26 cellular contexts compared by ENCODE assay signal in genomic region chr20:6614836-6615235, GRCh38.
A peak's percentile ranks its signal among the peaks of the same experiment; 100 is the strongest.
DNase-seq lines count a peak whose midpoint lies in the region; ATAC-seq, FAIRE-seq and TF ChIP-seq lines count a peak whose summit lies in the region.
"Had no signal": no experiment of that assay in that cellular context is flagged by ENCODE, and none has a peak within 500 bp of the region (broad histone marks: within the 10 kb centered on the region; RNA-seq: fewer than 3 reads in every experiment).

No MANE protein-coding gene starts in this region.

- H3K27ac ChIP-seq in GM12878 (ENCODE audit: control insufficient read depth, insufficient read depth): no peak overlapping the region
- H3K27ac ChIP-seq: 22Rv1, C4-2B, HL-60, KMS-11, SJSA1 had no signal

- no peak for DNase-seq in GM12878 (ENCODE audit: low read depth, low spot score)
- DNase-seq in stimulated activated effector memory CD8-positive, alpha-beta T cell treated with anti-CD3 and anti-CD28 coated beads, Interleukin-12 subunit alpha, Interleukin-12 subunit beta, amount 100 ng/mL, for 72 hours (ENCODE audit: low spot score in 2 of 2): no peak
- DNase-seq in activated T-cell treated with anti-CD3 and anti-CD28 coated beads, Interleukin-2, amount 50 U/mL, for 4 hours: no peak
- DNase-seq: Caco-2; CD8-positive, alpha-beta T cell; GOT3; NCI-H1105; NCI-H2029; NCI-H446; NCI-H526; Right ventricle myocardium superior; RPMI8226; T-cell had no signal

- H3K9me3 Mint-ChIP-seq in stimulated activated effector memory CD8-positive, alpha-beta T cell treated with anti-CD3 and anti-CD28 coated beads, Interleukin-12 subunit alpha, Interleukin-12 subunit beta, amount 100 ng/mL, for 72 hours: peaks cover 9% of the 10 kb centered on the region
- H3K9me3 Mint-ChIP-seq in activated T-cell treated with anti-CD3 and anti-CD28 coated beads, Interleukin-2, amount 50 U/mL, for 4 hours: peaks cover 10% of the 10 kb centered on the region

- no peak for TF ChIP-seq POLR2A in GM12878 (IDR thresholded peaks at IDR 0.05; ENCODE audit: low read depth, low read length)

- no peak for FAIRE-seq in GM12878 (lab: Jason Lieb, UNC)
- FAIRE-seq: G401.6 had no signal

- TF ChIP-seq EP300 in GM12878 (IDR thresholded peaks at IDR 0.05; ENCODE audit: borderline replicate concordance in 1 of 2, control insufficient read depth in 1 of 2, low read depth in 2 of 2, low read length in 2 of 2): no peak

- H3K4me1 ChIP-seq in GM12878 (ENCODE audit: control insufficient read depth, insufficient read depth, low read length): no peaks in the 10 kb centered on the region
- H3K4me1 ChIP-seq: Caco-2, HAP-1, SJSA1 had no signal

- H3K36me3 ChIP-seq in GM12878 (ENCODE audit: control insufficient read depth in 2 of 2, insufficient read depth in 2 of 2, low read length in 1 of 2): no peaks in the 10 kb centered on the region
- H3K36me3 ChIP-seq: HAP-1, SJSA1 had no signal

- no TSS peak for BruUV-seq in GM12878 (replicated peaks; lab: Mats Ljungman, UMichigan)

- WGBS in GM12878 (ENCODE audit: insufficient coverage, insufficient replicate concordance, low lambda C conversion rate, missing lambda C conversion rate): 0% methylated on average over 1 of the region's 1 CpG

- no peak overlapping the region for H3K4me2 ChIP-seq in GM12878 (ENCODE audit: control insufficient read depth, insufficient read depth)
- H3K4me2 ChIP-seq: KMS-11 had no signal

- no peaks in the 10 kb centered on the region for H4K20me1 ChIP-seq in GM12878 (ENCODE audit: control insufficient read depth, insufficient read depth)

- TF ChIP-seq RAD21 in GM12878 (IDR thresholded peaks at IDR 0.05; ENCODE audit: insufficient read depth, low read depth, low read length): no peak

- H3K9me3 ChIP-seq in GM12878 (replicated peaks; ENCODE audit: control insufficient read depth, insufficient read depth, low read length): no peaks in the 10 kb centered on the region
- H3K9me3 ChIP-seq: Caco-2, HAP-1, SJSA1 had no signal

- H3K27ac Mint-ChIP-seq in stimulated activated effector memory CD8-positive, alpha-beta T cell treated with anti-CD3 and anti-CD28 coated beads, Interleukin-12 subunit alpha, Interleukin-12 subunit beta, amount 100 ng/mL, for 72 hours: no peak overlapping the region
- H3K27ac Mint-ChIP-seq: B cell; CD8-positive, alpha-beta T cell; IgD-negative memory B cell; T-cell had no signal

- in situ Hi-C loops in GM12878 (cut with MboI): no loop called here

- no peak overlapping the region for H3K4me3 ChIP-seq in GM12878
- H3K4me3 ChIP-seq: HAP-1, SJSA1 had no signal

- H3K4me3 Mint-ChIP-seq in stimulated activated effector memory CD8-positive, alpha-beta T cell treated with anti-CD3 and anti-CD28 coated beads, Interleukin-12 subunit alpha, Interleukin-12 subunit beta, amount 100 ng/mL, for 72 hours: no peak overlapping the region
- H3K4me3 Mint-ChIP-seq in activated T-cell treated with anti-CD3 and anti-CD28 coated beads, Interleukin-2, amount 50 U/mL, for 4 hours: no peak overlapping the region
- H3K4me3 Mint-ChIP-seq: B cell; CD8-positive, alpha-beta T cell; IgD-negative memory B cell; T-cell had no signal

- H3K36me3 Mint-ChIP-seq in stimulated activated effector memory CD8-positive, alpha-beta T cell treated with anti-CD3 and anti-CD28 coated beads, Interleukin-12 subunit alpha, Interleukin-12 subunit beta, amount 100 ng/mL, for 72 hours: no peaks in the 10 kb centered on the region
- H3K36me3 Mint-ChIP-seq in activated T-cell treated with anti-CD3 and anti-CD28 coated beads, Interleukin-2, amount 50 U/mL, for 4 hours (ENCODE audit: insufficient read depth): no peaks in the 10 kb centered on the region
- H3K36me3 Mint-ChIP-seq: CD8-positive, alpha-beta T cell; T-cell had no signal

- H3K4me1 Mint-ChIP-seq in stimulated activated effector memory CD8-positive, alpha-beta T cell treated with anti-CD3 and anti-CD28 coated beads, Interleukin-12 subunit alpha, Interleukin-12 subunit beta, amount 100 ng/mL, for 72 hours: no peaks in the 10 kb centered on the region
- H3K4me1 Mint-ChIP-seq in activated T-cell treated with anti-CD3 and anti-CD28 coated beads, Interleukin-2, amount 50 U/mL, for 4 hours (ENCODE audit: low read depth): no peaks in the 10 kb centered on the region
- H3K4me1 Mint-ChIP-seq: B cell, IgD-negative memory B cell, T-cell had no signal

- RAD21 ChIA-PET in GM12878 (lab: Charles Lee; ENCODE audit: unreplicated experiment): interaction anchor here (1.0 to 1.7 kb wide), 3 partner anchors 9 to 13 kb away, joined by 3 to 5 read pairs (median 3); no protein-coding TSS in a partner anchor

- no peaks in the 10 kb centered on the region for H3K27me3 ChIP-seq in GM12878 (replicated peaks in 1 of 2; ENCODE audit: control insufficient read depth in 2 of 2, insufficient read depth in 2 of 2, low read length in 1 of 2)
- H3K27me3 ChIP-seq: SJSA1 had no signal

- no peak overlapping the region for H3K9ac ChIP-seq in GM12878 (ENCODE audit: control insufficient read depth, insufficient read depth, low read length)
- H3K9ac ChIP-seq: KMS-11 had no signal

- peak; percentile 49 for ATAC-seq in GM18508 (IDR thresholded peaks at IDR 0.05; ENCODE audit: insufficient read depth, unreplicated experiment)
- peak; percentile 53 for ATAC-seq in HG02678 (IDR thresholded peaks at IDR 0.05; ENCODE audit: unreplicated experiment)
- ATAC-seq in HG03378 (IDR thresholded peaks at IDR 0.05; ENCODE audit: unreplicated experiment): peak; percentile 65
- ATAC-seq in GM12878: peak; percentile 62
- ATAC-seq in stimulated activated effector memory CD8-positive, alpha-beta T cell treated with anti-CD3 and anti-CD28 coated beads, Interleukin-12 subunit alpha, Interleukin-12 subunit beta, amount 100 ng/mL, for 72 hours: no peak
- no peak for ATAC-seq in activated T-cell treated with anti-CD3 and anti-CD28 coated beads, Interleukin-2, amount 50 U/mL, for 4 hours
- no peak for ATAC-seq in GM21423 (IDR thresholded peaks at IDR 0.05; ENCODE audit: unreplicated experiment)
- ATAC-seq: CD8-positive, alpha-beta T cell; T-cell had no signal

- H2AFZ ChIP-seq in GM12878 (ENCODE audit: control insufficient read depth, low read depth, low read length): no peak overlapping the region

- no peak for TF ChIP-seq CTCF in GM12878 (IDR thresholded peaks at IDR 0.05 in 2 of 3, conservative IDR thresholded peaks at IDR 0.05 in 1 of 3; ENCODE audit: control insufficient read depth in 2 of 3, extremely low read depth in 1 of 3, insufficient read depth in 1 of 3, low read depth in 3 of 3, low read length in 3 of 3)

- CTCF ChIA-PET in GM12878 (lab: Yijun Ruan, JAX): interaction anchor here (0.7 to 2.4 kb wide), 4 partner anchors 8 to 152 kb away, joined by 3 to 8 read pairs (median 3); no protein-coding TSS in a partner anchor

- intact Hi-C loops in GM12878 (cut with micrococcal nuclease; ENCODE audit: unreplicated experiment): no loop called here

- H3K27me3 Mint-ChIP-seq in activated T-cell treated with anti-CD3 and anti-CD28 coated beads, Interleukin-2, amount 50 U/mL, for 4 hours (ENCODE audit: low read depth): no peaks in the 10 kb centered on the region
- H3K27me3 Mint-ChIP-seq: B cell, IgD-negative memory B cell, T-cell had no signal

- POLR2A ChIA-PET in GM12878 (lab: Charles Lee): interaction anchor here (0.8 kb wide), 1 partner anchor 33 kb away, joined by 3 read pairs; no protein-coding TSS in a partner anchor

- SMC1A ChIA-PET in GM12878 (lab: Charles Lee; ENCODE audit: uncharacterized antibody, unreplicated experiment): interaction anchor here (0.7 to 3.9 kb wide), 7 partner anchors 9 to 349 kb away, joined by 3 to 44 read pairs (median 5); no protein-coding TSS in a partner anchor

- no peaks in the 10 kb centered on the region for H3K79me2 ChIP-seq in GM12878 (ENCODE audit: control insufficient read depth, insufficient read depth, low read length)

TF ChIP-seq in GM12878, 131 proteins besides CTCF, POLR2A, EP300 and RAD21 (continues in another document):
- peak in 1 of 2 experiments; percentile 15; a peak in 1 of 4 replicates for TF ChIP-seq IKZF2 (IDR thresholded peaks at IDR 0.05)
- TF ChIP-seq MTA2 (IDR thresholded peaks at IDR 0.05; ENCODE audit: low read depth): no peak
- peak; percentile 75 for TF ChIP-seq NR2F1 (conservative IDR thresholded peaks at IDR 0.05)
- no peak for TF ChIP-seq TCF12 (IDR thresholded peaks at IDR 0.05; ENCODE audit: low read depth, low read length)
- TF ChIP-seq, protein P1, sequence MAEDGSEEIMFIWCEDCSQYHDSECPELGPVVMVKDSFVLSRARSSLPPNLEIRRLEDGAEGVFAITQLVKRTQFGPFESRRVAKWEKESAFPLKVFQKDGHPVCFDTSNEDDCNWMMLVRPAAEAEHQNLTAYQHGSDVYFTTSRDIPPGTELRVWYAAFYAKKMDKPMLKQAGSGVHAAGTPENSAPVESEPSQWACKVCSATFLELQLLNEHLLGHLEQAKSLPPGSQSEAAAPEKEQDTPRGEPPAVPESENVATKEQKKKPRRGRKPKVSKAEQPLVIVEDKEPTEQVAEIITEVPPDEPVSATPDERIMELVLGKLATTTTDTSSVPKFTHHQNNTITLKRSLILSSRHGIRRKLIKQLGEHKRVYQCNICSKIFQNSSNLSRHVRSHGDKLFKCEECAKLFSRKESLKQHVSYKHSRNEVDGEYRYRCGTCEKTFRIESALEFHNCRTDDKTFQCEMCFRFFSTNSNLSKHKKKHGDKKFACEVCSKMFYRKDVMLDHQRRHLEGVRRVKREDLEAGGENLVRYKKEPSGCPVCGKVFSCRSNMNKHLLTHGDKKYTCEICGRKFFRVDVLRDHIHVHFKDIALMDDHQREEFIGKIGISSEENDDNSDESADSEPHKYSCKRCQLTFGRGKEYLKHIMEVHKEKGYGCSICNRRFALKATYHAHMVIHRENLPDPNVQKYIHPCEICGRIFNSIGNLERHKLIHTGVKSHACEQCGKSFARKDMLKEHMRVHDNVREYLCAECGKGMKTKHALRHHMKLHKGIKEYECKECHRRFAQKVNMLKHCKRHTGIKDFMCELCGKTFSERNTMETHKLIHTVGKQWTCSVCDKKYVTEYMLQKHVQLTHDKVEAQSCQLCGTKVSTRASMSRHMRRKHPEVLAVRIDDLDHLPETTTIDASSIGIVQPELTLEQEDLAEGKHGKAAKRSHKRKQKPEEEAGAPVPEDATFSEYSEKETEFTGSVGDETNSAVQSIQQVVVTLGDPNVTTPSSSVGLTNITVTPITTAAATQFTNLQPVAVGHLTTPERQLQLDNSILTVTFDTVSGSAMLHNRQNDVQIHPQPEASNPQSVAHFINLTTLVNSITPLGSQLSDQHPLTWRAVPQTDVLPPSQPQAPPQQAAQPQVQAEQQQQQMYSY (CRISPR knock-in tag; IDR thresholded peaks at IDR 0.05): no peak
- no peak for TF ChIP-seq FOXK2 (IDR thresholded peaks at IDR 0.05)
- no peak for TF ChIP-seq IRF4 (IDR thresholded peaks at IDR 0.05; ENCODE audit: low read depth, low read length)
- no peak for TF ChIP-seq POLR2AphosphoS5 (IDR thresholded peaks at IDR 0.05; ENCODE audit: low read length)

Comparison
In these comparisons a context has a peak if more than half of its experiments do, and no peak if none do; other contexts are left out.
1. ATAC-seq: peak in GM18508 (single experiment), HG02678 (single experiment), HG03378 (single experiment) and GM12878 (single experiment); none in stimulated activated effector memory CD8-positive, alpha-beta T cell treated with anti-CD3 and anti-CD28 coated beads, Interleukin-12 subunit alpha, Interleukin-12 subunit beta, amount 100 ng/mL, for 72 hours (single experiment), activated T-cell treated with anti-CD3 and anti-CD28 coated beads, Interleukin-2, amount 50 U/mL, for 4 hours (0 of 2) and GM21423 (single experiment).